In genomic region chr19:44260695-44261446, GRCh38 we compare ENCODE assay signal across 2 cellular contexts.
A peak's percentile ranks its signal among the peaks of the same experiment; 100 is the strongest.
TF ChIP-seq lines count a peak whose summit lies in the region.

No MANE protein-coding gene starts in this region.

TF ChIP-seq in HEK293, 187 proteins besides CTCF, POLR2A, EP300 and RAD21 (continues in another document):
- TF ChIP-seq ZNF600 (tag by site-specific recombination; IDR thresholded peaks at IDR 0.05) (no peak), ZNF302 (tag by site-specific recombination; IDR thresholded peaks at IDR 0.05; ENCODE audit: low read depth) (no peak), ZNF626 (tag by site-specific recombination; IDR thresholded peaks at IDR 0.05) (0 out of 2 replicates have a peak, but pooled peaks have one; percentile 21), ZEB2 (tag by site-specific recombination; IDR thresholded peaks at IDR 0.05) (peak; percentile 69), ZNF585B (tag by site-specific recombination; IDR thresholded peaks at IDR 0.05) (0 out of 2 replicates have a peak, but pooled peaks have one; percentile 2), ZNF473 (tag by site-specific recombination; IDR thresholded peaks at IDR 0.05) (no peak), PRDM1 (tag by site-specific recombination; IDR thresholded peaks at IDR 0.05) (peak; percentile 62), ZNF174 (tag by site-specific recombination; IDR thresholded peaks at IDR 0.05) (peak; percentile 93), ZBTB21 (tag by site-specific recombination; IDR thresholded peaks at IDR 0.05) (peak; percentile 57), PRDM4 (tag by site-specific recombination; IDR thresholded peaks at IDR 0.05) (no peak), ZFP41 (tag by site-specific recombination; IDR thresholded peaks at IDR 0.05; ENCODE audit: borderline replicate concordance) (no peak), GLIS2 (tag by site-specific recombination; IDR thresholded peaks at IDR 0.05) (peak; percentile 38), ZNF223 (tag by site-specific recombination; IDR thresholded peaks at IDR 0.05) (peak; percentile 27; the same call in 1 of the 2 replicates), ZSCAN30 (tag by site-specific recombination; IDR thresholded peaks at IDR 0.05) (0 out of 2 replicates have a peak, but pooled peaks have one; percentile 41), ZFHX2 (tag by site-specific recombination; conservative IDR thresholded peaks at IDR 0.05) (peak; percentile 61), ZNF157 (tag by site-specific recombination; IDR thresholded peaks at IDR 0.05) (0 out of 2 replicates have a peak, but pooled peaks have one; percentile 40), ZNF391 (tag by site-specific recombination; IDR thresholded peaks at IDR 0.05; ENCODE audit: borderline replicate concordance, low read depth) (no peak), ZNF140 (tag by site-specific recombination; IDR thresholded peaks at IDR 0.05) (no peak), ZNF843 (tag by site-specific recombination; IDR thresholded peaks at IDR 0.05) (no peak), ZNF514 (tag by site-specific recombination; IDR thresholded peaks at IDR 0.05) (no peak), TSHZ1 (tag by site-specific recombination; IDR thresholded peaks at IDR 0.05; ENCODE audit: borderline replicate concordance) (no peak), ZNF155 (tag by site-specific recombination; IDR thresholded peaks at IDR 0.05) (no peak), ZNF10 (tag by site-specific recombination; IDR thresholded peaks at IDR 0.05) (peak; percentile 34; the same call in 1 of the 2 replicates), ZNF148 (tag by site-specific recombination; IDR thresholded peaks at IDR 0.05; ENCODE audit: borderline replicate concordance) (no peak), ZNF426 (tag by site-specific recombination; IDR thresholded peaks at IDR 0.05) (no peak)

TF ChIP-seq in K562, 482 proteins besides CTCF, POLR2A, EP300 and RAD21:
- TF ChIP-seq HDAC3 (IDR thresholded peaks at IDR 0.05; ENCODE audit: borderline replicate concordance, partially characterized antibody), result no peak
- TF ChIP-seq PRPF4 (IDR thresholded peaks at IDR 0.05; ENCODE audit: insufficient read depth, low read depth, low read length, poor library complexity, severe bottlenecking), result no peak
- TF ChIP-seq MAX (CRISPR knock-in tag; IDR thresholded peaks at IDR 0.05), result no peak
- no peak for TF ChIP-seq PCBP2 (IDR thresholded peaks at IDR 0.05; ENCODE audit: low read depth, low read length, poor library complexity, severe bottlenecking)
- TF ChIP-seq ZNF561 (CRISPR knock-in tag; conservative IDR thresholded peaks at IDR 0.05), result no peak
- TF ChIP-seq ZNF764 (CRISPR knock-in tag; IDR thresholded peaks at IDR 0.05; ENCODE audit: low read depth), result no peak
- TF ChIP-seq ZNF124 (CRISPR knock-in tag; IDR thresholded peaks at IDR 0.05), result no peak
- no peak for TF ChIP-seq SNRNP70 (optimal IDR thresholded peaks at IDR 0.05; ENCODE audit: low read depth, low read length)
- TF ChIP-seq MYBL2 (IDR thresholded peaks at IDR 0.05; ENCODE audit: low read depth), result no peak
- no peak for TF ChIP-seq MYBL2 (CRISPR knock-in tag; IDR thresholded peaks at IDR 0.05; ENCODE audit: borderline replicate concordance)
- no peak for TF ChIP-seq BRD4 (IDR thresholded peaks at IDR 0.05)
- no peak for TF ChIP-seq MYNN (IDR thresholded peaks at IDR 0.05)
- TF ChIP-seq MYNN (CRISPR knock-in tag; IDR thresholded peaks at IDR 0.05), result no peak
- TF ChIP-seq POLR2AphosphoS5 (IDR thresholded peaks at IDR 0.05; ENCODE audit: control insufficient read depth, insufficient read depth, low read depth, low read length), result no peak
- TF ChIP-seq MLX (CRISPR knock-in tag; conservative IDR thresholded peaks at IDR 0.05), result no peak
- TF ChIP-seq RAD51 (IDR thresholded peaks at IDR 0.05; ENCODE audit: borderline replicate concordance, low read depth), result no peak
- TF ChIP-seq BMI1 (IDR thresholded peaks at IDR 0.05; ENCODE audit: low read length), result no peak
- no peak for TF ChIP-seq TBL1XR1 (IDR thresholded peaks at IDR 0.05; ENCODE audit: low read length in 2 of 2)
- TF ChIP-seq ARID1B (IDR thresholded peaks at IDR 0.05), result no peak
